ENCODE assay signal across 10 cellular contexts in the genomic region with DNA sequence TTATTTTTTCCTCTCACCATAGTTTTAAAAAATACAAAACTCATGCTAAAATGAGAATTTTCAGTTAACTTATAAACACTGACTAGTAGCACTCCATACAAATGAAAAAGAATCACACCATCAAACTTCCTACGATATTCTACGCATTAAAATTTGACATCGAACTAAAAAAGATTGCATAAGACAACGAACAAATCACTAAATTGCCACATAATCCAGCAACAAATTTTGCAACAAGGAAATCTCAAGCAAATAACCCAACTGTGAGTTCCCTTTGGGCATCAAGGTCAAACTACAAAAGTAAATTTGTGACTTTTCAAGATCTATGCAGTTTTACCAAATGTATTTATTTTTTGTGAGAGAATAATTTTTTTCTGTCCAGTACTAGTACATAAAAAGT. TPM values are rescaled to one million over a fixed set of nuclear protein-coding genes. Genes with fewer than 3 reads are reported as not detected.
A peak's percentile ranks its signal among the peaks of the same experiment; 100 is the strongest.
DNase-seq lines count a peak whose midpoint lies in the region; ATAC-seq and TF ChIP-seq lines count a peak whose summit lies in the region.
"Had no signal": no experiment of that assay in that cellular context is flagged by ENCODE, and none has a peak within 500 bp of the region (broad histone marks: within the 10 kb centered on the region; RNA-seq: fewer than 3 reads in every experiment).

No MANE protein-coding gene starts in this region.

- H3K4me3 ChIP-seq in iPS-15b (ENCODE audit: low read depth, low read length) (peak overlapping the region; percentile 82), suprapubic skin (peak overlapping the region; percentile 99)

- H3K4me3 Mint-ChIP-seq in activated CD8-positive, alpha-beta memory T cell treated with anti-CD3 and anti-CD28 coated beads, Interleukin-2, amount 10 ng/mL, durations not matched to agents 7 days and 5 days, result peak overlapping the region; percentile 91
- H3K4me3 Mint-ChIP-seq in activated CD4-positive, alpha-beta memory T cell treated with anti-CD3 and anti-CD28 coated beads, Interleukin-2, amount 10 ng/mL, durations not matched to agents 7 days and 5 days, result peak overlapping the region; percentile 78

- POLR2A ChIA-PET in activated CD4-positive, alpha-beta memory T cell treated with anti-CD3 and anti-CD28 coated beads, Interleukin-2, amount 10 ng/mL, durations not matched to agents 7 days and 5 days (lab: Charles Lee), result interaction anchor here (0.8 to 2.0 kb wide), 4 partner anchors 13 to 93 kb away, joined by 3 to 4 read pairs (median 3); a partner anchor contains a TSS

- peak overlapping the region; percentile 85 for H3K27ac Mint-ChIP-seq in activated CD8-positive, alpha-beta memory T cell treated with anti-CD3 and anti-CD28 coated beads, Interleukin-2, amount 10 ng/mL, durations not matched to agents 7 days and 5 days
- H3K27ac Mint-ChIP-seq in activated CD4-positive, alpha-beta memory T cell treated with anti-CD3 and anti-CD28 coated beads, Interleukin-2, amount 10 ng/mL, durations not matched to agents 7 days and 5 days, result peak overlapping the region; percentile 7

- WGBS in suprapubic skin, result 33% methylated on average over 4 of the region's 4 CpGs

- CTCF ChIA-PET in activated CD8-positive, alpha-beta memory T cell treated with anti-CD3 and anti-CD28 coated beads, Interleukin-2, amount 10 ng/mL, durations not matched to agents 7 days and 5 days (lab: Charles Lee), result interaction anchor here (1.1 to 2.3 kb wide), 4 partner anchors 20 to 314 kb away, joined by 3 to 13 read pairs (median 4); no protein-coding TSS in a partner anchor
- CTCF ChIA-PET in activated CD4-positive, alpha-beta memory T cell treated with anti-CD3 and anti-CD28 coated beads, Interleukin-2, amount 10 ng/mL, durations not matched to agents 7 days and 5 days (lab: Charles Lee), result interaction anchor here (0.9 to 1.2 kb wide), 3 partner anchors 7 to 264 kb away, joined by 3 to 4 read pairs (median 3); no protein-coding TSS in a partner anchor

- TF ChIP-seq EP300 in suprapubic skin (IDR thresholded peaks at IDR 0.05), result no peak

- no peaks in the 10 kb centered on the region for H3K9me3 Mint-ChIP-seq in activated CD8-positive, alpha-beta memory T cell treated with anti-CD3 and anti-CD28 coated beads, Interleukin-2, amount 10 ng/mL, durations not matched to agents 7 days and 5 days (ENCODE audit: low read depth)
- no peaks in the 10 kb centered on the region for H3K9me3 Mint-ChIP-seq in activated CD4-positive, alpha-beta memory T cell treated with anti-CD3 and anti-CD28 coated beads, Interleukin-2, amount 10 ng/mL, durations not matched to agents 7 days and 5 days

- H3K9me3 ChIP-seq in iPS-15b (ENCODE audit: control insufficient read depth, insufficient read depth, low read length) (no peaks in the 10 kb centered on the region), suprapubic skin (no peaks in the 10 kb centered on the region)

- no peak for TF ChIP-seq CTCF in suprapubic skin (IDR thresholded peaks at IDR 0.05)

- no peaks in the 10 kb centered on the region for H3K27me3 Mint-ChIP-seq in activated CD8-positive, alpha-beta memory T cell treated with anti-CD3 and anti-CD28 coated beads, Interleukin-2, amount 10 ng/mL, durations not matched to agents 7 days and 5 days
- no peaks in the 10 kb centered on the region for H3K27me3 Mint-ChIP-seq in activated CD4-positive, alpha-beta memory T cell treated with anti-CD3 and anti-CD28 coated beads, Interleukin-2, amount 10 ng/mL, durations not matched to agents 7 days and 5 days

- TF ChIP-seq POLR2A in suprapubic skin (IDR thresholded peaks at IDR 0.05), result no peak

- no peak for ATAC-seq in activated CD8-positive, alpha-beta memory T cell treated with anti-CD3 and anti-CD28 coated beads, Interleukin-2, amount 10 ng/mL, durations not matched to agents 7 days and 5 days

- no peak for DNase-seq in activated CD8-positive, alpha-beta memory T cell treated with anti-CD3 and anti-CD28 coated beads, Interleukin-2, amount 10 ng/mL, durations not matched to agents 7 days and 5 days
- DNase-seq in activated CD8-positive, alpha-beta memory T cell treated with anti-CD3 and anti-CD28 coated beads for 24 hours, result no peak
- no peak for DNase-seq in activated CD4-positive, alpha-beta memory T cell treated with anti-CD3 and anti-CD28 coated beads, Interleukin-2, amount 10 ng/mL, durations not matched to agents 7 days and 5 days
- no peak for DNase-seq in suprapubic skin (ENCODE audit: low spot score in 2 of 2)
- no peak for DNase-seq in NCI-H345 treated with DMSO at 0.1 percent for 48 hours (lab: John Stamatoyannopoulos, UW; ENCODE audit: unreplicated experiment)
- no peak for DNase-seq in A172 (ENCODE audit: low spot score)
- DNase-seq in epidermal melanocyte (ENCODE audit: insufficient read length, low spot score), result no peak
- DNase-seq: activated CD4-positive, CD25-positive, alpha-beta regulatory T cell; DMS153 had no signal

- peaks cover 67% of the 10 kb centered on the region for H3K4me1 Mint-ChIP-seq in activated CD8-positive, alpha-beta memory T cell treated with anti-CD3 and anti-CD28 coated beads, Interleukin-2, amount 10 ng/mL, durations not matched to agents 7 days and 5 days
- peaks cover 61% of the 10 kb centered on the region for H3K4me1 Mint-ChIP-seq in activated CD4-positive, alpha-beta memory T cell treated with anti-CD3 and anti-CD28 coated beads, Interleukin-2, amount 10 ng/mL, durations not matched to agents 7 days and 5 days

- H3K4me1 ChIP-seq in iPS-15b (ENCODE audit: control insufficient read depth, insufficient read depth, low read length), result peaks cover 5% of the 10 kb centered on the region
- H3K4me1 ChIP-seq in suprapubic skin, result peaks cover 57% of the 10 kb centered on the region

- no peaks in the 10 kb centered on the region for H3K36me3 ChIP-seq in iPS-15b (ENCODE audit: control insufficient read depth, insufficient read depth, low read length)
- no peaks in the 10 kb centered on the region for H3K36me3 ChIP-seq in suprapubic skin

- H3K27ac ChIP-seq in suprapubic skin, result no peak overlapping the region

- no peak overlapping the region for H3K9ac ChIP-seq in iPS-15b (ENCODE audit: low read depth, low read length)

- H3K27me3 ChIP-seq in iPS-15b (ENCODE audit: control insufficient read depth, insufficient read depth, low read length) (peaks cover 3% of the 10 kb centered on the region), suprapubic skin (no peaks in the 10 kb centered on the region)

- peaks cover 18% of the 10 kb centered on the region for H3K36me3 Mint-ChIP-seq in activated CD8-positive, alpha-beta memory T cell treated with anti-CD3 and anti-CD28 coated beads, Interleukin-2, amount 10 ng/mL, durations not matched to agents 7 days and 5 days
- H3K36me3 Mint-ChIP-seq in activated CD4-positive, alpha-beta memory T cell treated with anti-CD3 and anti-CD28 coated beads, Interleukin-2, amount 10 ng/mL, durations not matched to agents 7 days and 5 days (ENCODE audit: low read depth), result peaks cover 19% of the 10 kb centered on the region

RNA-seq across cellular contexts. Expression of a gene that starts 1.5 kb away (rescaled TPM):
- total RNA-seq in activated CD8-positive, alpha-beta memory T cell treated with anti-CD3 and anti-CD28 coated beads, Interleukin-2, amount 10 ng/mL, durations not matched to agents 7 days and 5 days, result 10 to 100 TPM; 53.5 to 56.9 TPM
- 10 to 100 TPM; 56.2 to 59.6 TPM for total RNA-seq in activated CD4-positive, alpha-beta memory T cell treated with anti-CD3 and anti-CD28 coated beads, Interleukin-2, amount 10 ng/mL, durations not matched to agents 7 days and 5 days
- 10 to 100 TPM; 29.4 to 49.1 (median 44.0) TPM for total RNA-seq in suprapubic skin
- total RNA-seq in A172 (2014; rRNA removed; shearing (Covaris generic)), result 43.3 and 47.5 TPM in 2 replicates

RNA-seq across cellular contexts. Expression of a gene that starts 32.0 kb away (rescaled TPM):
- under 1 TPM in 1 of 2 experiments, not detected in 1; 0.30 TPM for total RNA-seq in activated CD8-positive, alpha-beta memory T cell treated with anti-CD3 and anti-CD28 coated beads, Interleukin-2, amount 10 ng/mL, durations not matched to agents 7 days and 5 days
- total RNA-seq in activated CD4-positive, alpha-beta memory T cell treated with anti-CD3 and anti-CD28 coated beads, Interleukin-2, amount 10 ng/mL, durations not matched to agents 7 days and 5 days, result not detected
- total RNA-seq in suprapubic skin, result 1 to 10 TPM in 1 of 4 donors, under 1 TPM in 1, not detected in 2; 0.36 to 7.1 TPM
- 2.7 and 2.8 TPM in 2 replicates for total RNA-seq in A172 (2014; rRNA removed; shearing (Covaris generic))
